8 cellular contexts compared by ENCODE assay signal in genomic region chr1:44318097-44319088, GRCh38. TPM values are rescaled to one million over a fixed set of nuclear protein-coding genes. Genes with fewer than 3 reads are reported as not detected.
DNase-seq lines count a peak whose midpoint lies in the region; ATAC-seq lines count a peak whose summit lies in the region.

No MANE protein-coding gene starts in this region.

- H3K4me3 ChIP-seq in Jurkat, Clone E6-1 (ENCODE audit: low read length) = no peak overlapping the region

- DNase-seq in DMS53 treated with DMSO at 0.1 percent for 48 hours (lab: John Stamatoyannopoulos, UW; ENCODE audit: unreplicated experiment) (peak; percentile 47), RPMI8226 (peak; percentile 69), iPS DF 19.7 (ENCODE audit: low read depth, low spot score) (peak; percentile 64)
- DNase-seq in Jurkat, Clone E6-1 (ENCODE audit: low read depth, low spot score) = peak; percentile 16
- peak; percentile 70 for DNase-seq in activated effector memory CD4-positive, alpha-beta T cell treated with anti-CD3 and anti-CD28 coated beads, Interleukin-2, amount 50 U/mL, for 16 hours
- peak; percentile 44 to 50 for DNase-seq in stimulated activated CD4-positive, alpha-beta T cell treated with anti-CD3 and anti-CD28 coated beads, Interleukin-2, amount 100 ng/mL, for 48 hours

- ATAC-seq in GM18502 (IDR thresholded peaks at IDR 0.05; ENCODE audit: poor library complexity, unreplicated experiment) (no peak), HG02885 (IDR thresholded peaks at IDR 0.05; ENCODE audit: poor library complexity, unreplicated experiment) (no peak)

RNA-seq across cellular contexts. Expression of gene ERI3, which starts 36.7 kb away (rescaled TPM):
- polyA plus RNA-seq in Jurkat, Clone E6-1 (2012; ENCODE audit: insufficient read depth, insufficient read length) = 84.2 TPM

Comparison
In these comparisons a context has a peak if more than half of its experiments do, and no peak if none do; other contexts are left out.
1. DNase-seq: peak in every context shown above with its lines; median percentile 70 in activated effector memory CD4-positive, alpha-beta T cell treated with anti-CD3 and anti-CD28 coated beads, Interleukin-2, amount 50 U/mL, for 16 hours; 69 in RPMI8226; 64 in iPS DF 19.7; 47 in DMS53 treated with DMSO at 0.1 percent for 48 hours; 47 in stimulated activated CD4-positive, alpha-beta T cell treated with anti-CD3 and anti-CD28 coated beads, Interleukin-2, amount 100 ng/mL, for 48 hours; 16 in Jurkat, Clone E6-1.